ENCODE assay signal across 8 cellular contexts in genomic region chr1:198656500-198656932, GRCh38. TPM values are rescaled to one million over a fixed set of nuclear protein-coding genes. Genes with fewer than 3 reads are reported as not detected.
DNase-seq lines count a peak whose midpoint lies in the region; ATAC-seq and TF ChIP-seq lines count a peak whose summit lies in the region.

No MANE protein-coding gene starts in this region.

- CTCF ChIA-PET in HEK293T (lab: Yijun Ruan, JAX) = no interaction called here

- peak overlapping the region; percentile 61 for H3K27ac Mint-ChIP-seq in chondrocyte (ENCODE audit: unreplicated experiment)

- ATAC-seq in HG02840 (IDR thresholded peaks at IDR 0.05; ENCODE audit: low FRiP score, unreplicated experiment) = no peak
- ATAC-seq in HG03520 (IDR thresholded peaks at IDR 0.05; ENCODE audit: unreplicated experiment) = no peak

- peaks cover 22% of the 10 kb centered on the region for H3K4me1 Mint-ChIP-seq in chondrocyte (ENCODE audit: low read depth)

- no peaks in the 10 kb centered on the region for H3K9me3 Mint-ChIP-seq in chondrocyte (ENCODE audit: low read depth)

- POLR2A ChIA-PET in HEK293T (lab: Yijun Ruan, JAX) = no interaction called here

- H3K27ac ChIP-seq in C4-2B = peak overlapping the region; percentile 52; the same call in 1 of the 2 replicates

- no peak for TF ChIP-seq CTCF in C4-2B (conservative IDR thresholded peaks at IDR 0.05)
- TF ChIP-seq CTCF in chondrocyte (IDR thresholded peaks at IDR 0.05) = no peak

- H3K36me3 Mint-ChIP-seq in chondrocyte (ENCODE audit: low read depth) = no peaks in the 10 kb centered on the region

- H3K27me3 Mint-ChIP-seq in chondrocyte (ENCODE audit: low read depth) = no peaks in the 10 kb centered on the region

- peak; percentile 11 for DNase-seq in HEK293T (ENCODE audit: extremely low spot score)
- DNase-seq in T-helper 9 cell = peak; percentile 70
- DNase-seq in chondrocyte (ENCODE audit: low spot score) = no peak
- DNase-seq in stimulated activated CD4-positive, alpha-beta T cell treated with anti-CD3 and anti-CD28 coated beads, Interleukin-15, amount 100 ng/mL, for 48 hours (ENCODE audit: low read depth in 2 of 2) = peak; percentile 51 to 69
- DNase-seq in HCEC 1CT = no peak

- H3K4me3 Mint-ChIP-seq in chondrocyte (ENCODE audit: unreplicated experiment) = no peak overlapping the region

TF ChIP-seq in HEK293T, 16 proteins besides CTCF, POLR2A, EP300 and RAD21:
- TF ChIP-seq SUZ12 (IDR thresholded peaks at IDR 0.05) (no peak), BHLHE40 (IDR thresholded peaks at IDR 0.05; ENCODE audit: borderline replicate concordance) (no peak), ZNF384 (IDR thresholded peaks at IDR 0.05) (no peak; the same call in 1 of the 2 replicates), TARDBP (IDR thresholded peaks at IDR 0.05) (no peak), ELF4 (IDR thresholded peaks at IDR 0.05) (no peak), CTBP1 (IDR thresholded peaks at IDR 0.05; ENCODE audit: borderline replicate concordance) (no peak), FOXA1 (IDR thresholded peaks at IDR 0.05) (no peak), LEF1 (IDR thresholded peaks at IDR 0.05; ENCODE audit: borderline replicate concordance) (no peak), NFRKB (IDR thresholded peaks at IDR 0.05) (no peak), SP1 (IDR thresholded peaks at IDR 0.05) (no peak), ARNT (IDR thresholded peaks at IDR 0.05) (no peak), FOXM1 (IDR thresholded peaks at IDR 0.05; ENCODE audit: borderline replicate concordance) (no peak), L3MBTL2 (conservative IDR thresholded peaks at IDR 0.05) (no peak), FOXK2 (IDR thresholded peaks at IDR 0.05) (no peak), HDGF (IDR thresholded peaks at IDR 0.05; ENCODE audit: borderline replicate concordance) (no peak)
- TF ChIP-seq, protein P1, sequence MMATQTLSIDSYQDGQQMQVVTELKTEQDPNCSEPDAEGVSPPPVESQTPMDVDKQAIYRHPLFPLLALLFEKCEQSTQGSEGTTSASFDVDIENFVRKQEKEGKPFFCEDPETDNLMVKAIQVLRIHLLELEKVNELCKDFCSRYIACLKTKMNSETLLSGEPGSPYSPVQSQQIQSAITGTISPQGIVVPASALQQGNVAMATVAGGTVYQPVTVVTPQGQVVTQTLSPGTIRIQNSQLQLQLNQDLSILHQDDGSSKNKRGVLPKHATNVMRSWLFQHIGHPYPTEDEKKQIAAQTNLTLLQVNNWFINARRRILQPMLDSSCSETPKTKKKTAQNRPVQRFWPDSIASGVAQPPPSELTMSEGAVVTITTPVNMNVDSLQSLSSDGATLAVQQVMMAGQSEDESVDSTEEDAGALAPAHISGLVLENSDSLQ (IDR thresholded peaks at IDR 0.05) = no peak

RNA-seq across cellular contexts. Expression of gene PTPRC, which starts 17.7 kb away (rescaled TPM):
- not detected in 3 replicates for total RNA-seq in chondrocyte

Comparison
In these comparisons a context has a peak if more than half of its experiments do, and no peak if none do; other contexts are left out.
1. DNase-seq: peak in HEK293T (single experiment), T-helper 9 cell (single experiment) and stimulated activated CD4-positive, alpha-beta T cell treated with anti-CD3 and anti-CD28 coated beads, Interleukin-15, amount 100 ng/mL, for 48 hours (2 of 2); none in chondrocyte (single experiment) and HCEC 1CT (single experiment).